In the genomic region with DNA sequence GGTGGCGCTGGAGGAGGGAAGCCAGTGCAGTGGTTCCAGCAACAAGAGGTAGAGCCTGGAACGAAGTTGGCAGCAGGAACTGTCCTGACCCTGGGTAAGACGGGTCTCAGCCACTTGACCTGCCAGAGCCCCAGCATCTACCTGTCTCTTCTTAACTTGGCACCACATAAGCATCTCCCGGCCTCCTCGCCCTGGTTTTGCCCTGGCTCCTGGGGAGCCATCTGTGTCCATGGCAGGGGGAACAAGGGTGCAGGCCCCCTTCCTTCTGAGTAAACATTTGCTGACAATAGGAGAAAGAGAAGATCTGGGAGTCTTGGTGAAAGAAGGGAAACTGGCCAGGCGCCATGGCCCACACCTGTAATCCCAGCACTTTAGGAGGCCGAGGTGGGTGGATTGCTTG, we compare ENCODE assay signal across 20 cellular contexts. TPM values are rescaled to one million over a fixed set of nuclear protein-coding genes. Genes with fewer than 3 reads are reported as not detected.
"Had no signal": no experiment of that assay in that cellular context is flagged by ENCODE, and none has a peak within 500 bp of the region (broad histone marks: within the 10 kb centered on the region; RNA-seq: fewer than 3 reads in every experiment).

No MANE protein-coding gene starts in this region.

- DNase-seq: activated CD4-positive, alpha-beta memory T cell treated with anti-CD3 and anti-CD28 coated beads for 36 hours; activated CD4-positive, alpha-beta T cell treated with anti-CD3 and anti-CD28 coated beads for 1 hour; activated naive CD4-positive, alpha-beta T cell treated with Interleukin-2 at 50 U/mL for 16 hours; dermis blood vessel endothelial cell; effector memory CD8-positive, alpha-beta T cell; foreskin melanocyte; immature natural killer cell; left cardiac atrium; stimulated activated CD4-positive, alpha-beta T cell treated with anti-CD3 and anti-CD28 coated beads, Interleukin-15, amount 100 ng/mL, for 24 hours; stimulated activated CD4-positive, alpha-beta T cell treated with anti-CD3 and anti-CD28 coated beads, Interleukin-4, amount 100 ng/mL, for 1 hour; stimulated activated naive B cell treated with anti-CD40 and anti-IgM and Interleukin-4, amounts not matched to agents 10 μg/mL and 1 μg/mL and 100 μg/mL, for 72 hours had no signal

- H3K27me3 ChIP-seq: ascending aorta, heart left ventricle, tibial artery, vagina had no signal

- H3K4me1 ChIP-seq: ascending aorta, tibial artery had no signal

- H3K9me3 Mint-ChIP-seq: activated CD4-positive, alpha-beta memory T cell treated with anti-CD3 and anti-CD28 coated beads for 36 hours; activated T-helper 1 cell treated with anti-CD3 and anti-CD28 coated beads, Interleukin-12 subunit alpha, Interleukin-12 subunit beta, Interleukin-2, Interleukin-4 antibody, amounts not matched to agents 30 ng/mL and 10 ng/mL and 1 ng/mL, durations not matched to agents 14 hours and 24 hours and 36 hours; effector memory CD8-positive, alpha-beta T cell; immature natural killer cell; stimulated activated naive B cell treated with anti-CD40 and anti-IgM and Interleukin-4, amounts not matched to agents 10 μg/mL and 1 μg/mL and 100 μg/mL, for 72 hours had no signal

- H3K27ac ChIP-seq: ascending aorta, epithelial cell of prostate, parathyroid adenoma, tibial artery, vagina had no signal

- H3K36me3 Mint-ChIP-seq: activated CD4-positive, alpha-beta memory T cell treated with anti-CD3 and anti-CD28 coated beads for 36 hours; immature natural killer cell; stimulated activated naive B cell treated with anti-CD40 and anti-IgM and Interleukin-4, amounts not matched to agents 10 μg/mL and 1 μg/mL and 100 μg/mL, for 72 hours had no signal

- H3K27me3 Mint-ChIP-seq: activated CD4-positive, alpha-beta memory T cell treated with anti-CD3 and anti-CD28 coated beads for 36 hours had no signal

- H3K4me1 Mint-ChIP-seq: immature natural killer cell had no signal

- H3K4me3 Mint-ChIP-seq: activated CD4-positive, alpha-beta memory T cell treated with anti-CD3 and anti-CD28 coated beads for 36 hours; activated T-helper 1 cell treated with anti-CD3 and anti-CD28 coated beads, Interleukin-12 subunit alpha, Interleukin-12 subunit beta, Interleukin-2, Interleukin-4 antibody, amounts not matched to agents 30 ng/mL and 10 ng/mL and 1 ng/mL, durations not matched to agents 14 hours and 24 hours and 36 hours; effector memory CD8-positive, alpha-beta T cell; immature natural killer cell; stimulated activated naive B cell treated with anti-CD40 and anti-IgM and Interleukin-4, amounts not matched to agents 10 μg/mL and 1 μg/mL and 100 μg/mL, for 72 hours had no signal

- H3K9me3 ChIP-seq: ascending aorta, heart left ventricle, tibial artery, vagina had no signal

- H3K4me3 ChIP-seq: ascending aorta, heart left ventricle, lung, tibial artery, vagina had no signal

- H3K27ac Mint-ChIP-seq: activated CD4-positive, alpha-beta memory T cell treated with anti-CD3 and anti-CD28 coated beads for 36 hours; activated T-helper 1 cell treated with anti-CD3 and anti-CD28 coated beads, Interleukin-12 subunit alpha, Interleukin-12 subunit beta, Interleukin-2, Interleukin-4 antibody, amounts not matched to agents 30 ng/mL and 10 ng/mL and 1 ng/mL, durations not matched to agents 14 hours and 24 hours and 36 hours; effector memory CD8-positive, alpha-beta T cell; immature natural killer cell had no signal

- H3K36me3 ChIP-seq: ascending aorta, tibial artery, vagina had no signal

- ATAC-seq: effector memory CD8-positive, alpha-beta T cell; heart left ventricle; left cardiac atrium; stimulated activated naive B cell treated with anti-CD40 and anti-IgM and Interleukin-4, amounts not matched to agents 10 μg/mL and 1 μg/mL and 100 μg/mL, for 72 hours had no signal

RNA-seq across cellular contexts. Expression of gene P2RY2, which starts 12.8 kb away (rescaled TPM):
- total RNA-seq: activated CD4-positive, alpha-beta memory T cell treated with anti-CD3 and anti-CD28 coated beads for 36 hours; activated T-helper 1 cell treated with anti-CD3 and anti-CD28 coated beads, Interleukin-12 subunit alpha, Interleukin-12 subunit beta, Interleukin-2, Interleukin-4 antibody, amounts not matched to agents 30 ng/mL and 10 ng/mL and 1 ng/mL, durations not matched to agents 14 hours and 24 hours and 36 hours had no signal

RNA-seq across cellular contexts. Expression of gene P2RY6, which starts 41.2 kb away (rescaled TPM):
- total RNA-seq: activated CD4-positive, alpha-beta memory T cell treated with anti-CD3 and anti-CD28 coated beads for 36 hours; activated T-helper 1 cell treated with anti-CD3 and anti-CD28 coated beads, Interleukin-12 subunit alpha, Interleukin-12 subunit beta, Interleukin-2, Interleukin-4 antibody, amounts not matched to agents 30 ng/mL and 10 ng/mL and 1 ng/mL, durations not matched to agents 14 hours and 24 hours and 36 hours; bronchial epithelial cell; dermis blood vessel endothelial cell had no signal
